Comparison of ENCODE assay signal across 8 cellular contexts in the genomic region with DNA sequence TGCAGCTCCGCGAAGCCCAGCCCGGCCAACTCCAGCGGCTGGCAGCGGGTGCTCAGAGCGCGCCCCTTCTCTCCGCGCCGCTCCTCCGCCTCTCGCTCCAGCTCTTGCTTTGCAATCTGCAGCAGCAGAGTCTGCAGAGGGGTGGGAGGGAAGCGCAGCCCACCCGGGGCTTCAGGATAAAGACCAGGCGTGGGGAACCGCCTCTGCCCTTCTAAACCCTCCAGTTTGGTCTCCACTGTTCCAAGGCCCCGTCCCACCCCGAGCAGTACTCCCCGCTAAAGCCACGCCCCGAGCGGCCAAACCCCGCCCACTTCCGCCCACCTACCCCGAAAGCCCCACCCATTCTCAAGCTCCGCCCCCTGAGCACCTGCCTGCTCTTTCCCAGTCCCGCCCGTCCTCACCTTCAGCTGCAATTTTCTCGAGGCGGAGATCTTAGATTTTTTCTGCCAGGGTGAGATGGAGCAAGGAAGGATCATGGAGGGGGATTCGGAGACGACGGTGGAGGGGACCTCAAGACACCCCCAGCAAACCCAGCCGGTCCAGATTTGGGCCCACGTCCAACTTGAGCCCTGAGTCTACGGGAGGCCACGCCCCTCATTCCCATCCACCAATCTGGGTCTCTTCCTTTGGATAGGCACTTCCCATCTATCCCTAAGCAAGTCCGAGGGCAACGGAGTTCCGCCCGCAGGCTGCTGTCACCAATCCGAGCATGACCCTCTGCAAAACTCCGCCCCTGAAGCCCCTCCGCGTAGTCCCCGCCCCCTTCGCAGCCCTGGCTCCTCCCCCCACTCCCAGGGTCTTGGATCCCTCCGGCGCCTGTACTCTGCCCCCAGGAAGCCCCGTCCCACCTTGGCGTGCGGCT. TPM values are rescaled to one million over a fixed set of nuclear protein-coding genes. Genes with fewer than 3 reads are reported as not detected.
DNase-seq lines count a peak whose midpoint lies in the region; ATAC-seq and TF ChIP-seq lines count a peak whose summit lies in the region.

No MANE protein-coding gene starts in this region.

- ATAC-seq in HG03025 (IDR thresholded peaks at IDR 0.05; ENCODE audit: low FRiP score, unreplicated experiment) (no peak), HG02840 (IDR thresholded peaks at IDR 0.05; ENCODE audit: low FRiP score, unreplicated experiment) (no peak)

- POLR2A ChIA-PET in AG04450 (lab: Yijun Ruan, JAX) (interaction anchor here (0.6 kb wide), 1 partner anchor 136 kb away, joined by 3 read pairs; no protein-coding TSS in a partner anchor), HEK293T (lab: Yijun Ruan, JAX) (interaction anchor here (1.4 kb wide), 1 partner anchor 10 kb away, joined by 4 read pairs; no protein-coding TSS in a partner anchor)

- peak overlapping the region; percentile 80 to 85 (median 85) for H3K4me3 Mint-ChIP-seq in nephron
- H3K4me3 Mint-ChIP-seq in activated T-helper 2 cell treated with anti-CD3 and anti-CD28 coated beads, Interferon-gamma antibody, Interleukin-2, Interleukin-4, amounts not matched to agents 10 μg/mL and 5 μg/mL and 100 μg/mL, durations not matched to agents 14 hours and 24 hours and 36 hours (ENCODE audit: low read depth), result no peak overlapping the region

- H3K9me3 ChIP-seq in AG04450 (ENCODE audit: control insufficient read depth, insufficient read depth, low read length), result peaks cover 20% of the 10 kb centered on the region; the same call in 1 of the 2 replicates

- peaks cover 1% of the 10 kb centered on the region for H3K36me3 Mint-ChIP-seq in nephron (ENCODE audit: low read depth)
- peaks cover 4% of the 10 kb centered on the region for H3K36me3 Mint-ChIP-seq in activated T-helper 2 cell treated with anti-CD3 and anti-CD28 coated beads, Interferon-gamma antibody, Interleukin-2, Interleukin-4, amounts not matched to agents 10 μg/mL and 5 μg/mL and 100 μg/mL, durations not matched to agents 14 hours and 24 hours and 36 hours (ENCODE audit: low read depth)

- H3K27ac ChIP-seq in AG04450 (ENCODE audit: low read depth, low read length), result no peak overlapping the region

- TF ChIP-seq CTCF in AG04450 (IDR thresholded peaks at IDR 0.05; ENCODE audit: low read depth, low read length) (no peak), nephron (IDR thresholded peaks at IDR 0.05; ENCODE audit: unreplicated experiment in 3 of 3) (no peak)

- H3K27ac Mint-ChIP-seq in nephron, result peak overlapping the region in 2 of 3 experiments; percentile 13 to 69
- H3K27ac Mint-ChIP-seq in activated T-helper 2 cell treated with anti-CD3 and anti-CD28 coated beads, Interferon-gamma antibody, Interleukin-2, Interleukin-4, amounts not matched to agents 10 μg/mL and 5 μg/mL and 100 μg/mL, durations not matched to agents 14 hours and 24 hours and 36 hours, result no peak overlapping the region

- no peak for DNase-seq in AG04450 (ENCODE audit: low read depth, low spot score)
- DNase-seq in HEK293T (ENCODE audit: extremely low spot score), result peak; percentile 88
- DNase-seq in RPMI8226, result peak; percentile 68
- DNase-seq in epidermal melanocyte (ENCODE audit: insufficient read length, low spot score), result peak; percentile 79
- DNase-seq in activated T-helper 2 cell treated with anti-CD3 and anti-CD28 coated beads, Interferon-gamma antibody, Interleukin-2, Interleukin-4, amounts not matched to agents 10 μg/mL and 5 μg/mL and 100 μg/mL, durations not matched to agents 14 hours and 24 hours and 36 hours (ENCODE audit: low spot score), result no peak

- intact Hi-C loops in activated T-helper 2 cell treated with anti-CD3 and anti-CD28 coated beads, Interferon-gamma antibody, Interleukin-2, Interleukin-4, amounts not matched to agents 10 μg/mL and 5 μg/mL and 100 μg/mL, durations not matched to agents 14 hours and 24 hours and 36 hours (cut with micrococcal nuclease), result no loop called here

- H3K27me3 Mint-ChIP-seq in nephron (ENCODE audit: low read depth), result peaks cover 27% of the 10 kb centered on the region
- H3K27me3 Mint-ChIP-seq in activated T-helper 2 cell treated with anti-CD3 and anti-CD28 coated beads, Interferon-gamma antibody, Interleukin-2, Interleukin-4, amounts not matched to agents 10 μg/mL and 5 μg/mL and 100 μg/mL, durations not matched to agents 14 hours and 24 hours and 36 hours (ENCODE audit: low read depth), result peaks cover 18% of the 10 kb centered on the region

- peaks cover 31% of the 10 kb centered on the region for H3K4me1 Mint-ChIP-seq in nephron
- peaks cover 11% of the 10 kb centered on the region for H3K4me1 Mint-ChIP-seq in activated T-helper 2 cell treated with anti-CD3 and anti-CD28 coated beads, Interferon-gamma antibody, Interleukin-2, Interleukin-4, amounts not matched to agents 10 μg/mL and 5 μg/mL and 100 μg/mL, durations not matched to agents 14 hours and 24 hours and 36 hours (ENCODE audit: low read depth)

- H3K27me3 ChIP-seq in AG04450 (ENCODE audit: control insufficient read depth, insufficient read depth, low read length), result peaks cover 28% of the 10 kb centered on the region

- 0 out of 2 replicates have a peak overlapping the region, but pooled peaks have one; percentile 10 for H3K4me3 ChIP-seq in AG04450 (ENCODE audit: low read depth, low read length)

- CTCF ChIA-PET in AG04450 (lab: Charles Lee), result no interaction called here
- CTCF ChIA-PET in HEK293T (lab: Yijun Ruan, JAX), result interaction anchor here (0.9 kb wide), 1 partner anchor 68 kb away, joined by 3 read pairs; no protein-coding TSS in a partner anchor

- H3K9me3 Mint-ChIP-seq in nephron, result no peaks in the 10 kb centered on the region
- H3K9me3 Mint-ChIP-seq in activated T-helper 2 cell treated with anti-CD3 and anti-CD28 coated beads, Interferon-gamma antibody, Interleukin-2, Interleukin-4, amounts not matched to agents 10 μg/mL and 5 μg/mL and 100 μg/mL, durations not matched to agents 14 hours and 24 hours and 36 hours, result peaks cover 17% of the 10 kb centered on the region

TF ChIP-seq in HEK293T, 16 proteins besides CTCF, POLR2A, EP300 and RAD21:
- TF ChIP-seq LEF1 (IDR thresholded peaks at IDR 0.05; ENCODE audit: borderline replicate concordance) (no peak), TARDBP (IDR thresholded peaks at IDR 0.05) (no peak), L3MBTL2 (conservative IDR thresholded peaks at IDR 0.05) (peak; percentile 76), BHLHE40 (IDR thresholded peaks at IDR 0.05; ENCODE audit: borderline replicate concordance) (no peak), FOXK2 (IDR thresholded peaks at IDR 0.05) (no peak), ELF4 (IDR thresholded peaks at IDR 0.05) (no peak), NFRKB (IDR thresholded peaks at IDR 0.05) (no peak)
- TF ChIP-seq, protein P1, sequence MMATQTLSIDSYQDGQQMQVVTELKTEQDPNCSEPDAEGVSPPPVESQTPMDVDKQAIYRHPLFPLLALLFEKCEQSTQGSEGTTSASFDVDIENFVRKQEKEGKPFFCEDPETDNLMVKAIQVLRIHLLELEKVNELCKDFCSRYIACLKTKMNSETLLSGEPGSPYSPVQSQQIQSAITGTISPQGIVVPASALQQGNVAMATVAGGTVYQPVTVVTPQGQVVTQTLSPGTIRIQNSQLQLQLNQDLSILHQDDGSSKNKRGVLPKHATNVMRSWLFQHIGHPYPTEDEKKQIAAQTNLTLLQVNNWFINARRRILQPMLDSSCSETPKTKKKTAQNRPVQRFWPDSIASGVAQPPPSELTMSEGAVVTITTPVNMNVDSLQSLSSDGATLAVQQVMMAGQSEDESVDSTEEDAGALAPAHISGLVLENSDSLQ (IDR thresholded peaks at IDR 0.05), result peak; percentile 81

RNA-seq across cellular contexts. Expression of a gene that starts 1.1 kb away (rescaled TPM):
- polyA plus RNA-seq in AG04450 (2011; rRNA removed), result 0.20 and 0.21 TPM in 2 replicates
- polyA minus RNA-seq in AG04450 (2011; rRNA and poly(A)+ RNA removed), result 0.61 TPM in 1 of 2 replicates, not detected in the other
- total RNA-seq in activated T-helper 2 cell treated with anti-CD3 and anti-CD28 coated beads, Interferon-gamma antibody, Interleukin-2, Interleukin-4, amounts not matched to agents 10 μg/mL and 5 μg/mL and 100 μg/mL, durations not matched to agents 14 hours and 24 hours and 36 hours, result not detected in 2 replicates

RNA-seq across cellular contexts. Expression of a gene that starts 7.4 kb away (rescaled TPM):
- 2.8 and 3.3 TPM in 2 replicates for polyA plus RNA-seq in AG04450 (2011; rRNA removed)
- 0.87 and 0.92 TPM in 2 replicates for polyA minus RNA-seq in AG04450 (2011; rRNA and poly(A)+ RNA removed)
- 0.27 and 1.3 TPM in 2 replicates for total RNA-seq in activated T-helper 2 cell treated with anti-CD3 and anti-CD28 coated beads, Interferon-gamma antibody, Interleukin-2, Interleukin-4, amounts not matched to agents 10 μg/mL and 5 μg/mL and 100 μg/mL, durations not matched to agents 14 hours and 24 hours and 36 hours

RNA-seq across cellular contexts. Expression of a gene that starts 10.0 kb away (rescaled TPM):
- 0.21 TPM in 1 of 2 replicates, not detected in the other for polyA plus RNA-seq in AG04450 (2011; rRNA removed)
- 0.32 TPM in 1 of 2 replicates, not detected in the other for polyA minus RNA-seq in AG04450 (2011; rRNA and poly(A)+ RNA removed)
- total RNA-seq in activated T-helper 2 cell treated with anti-CD3 and anti-CD28 coated beads, Interferon-gamma antibody, Interleukin-2, Interleukin-4, amounts not matched to agents 10 μg/mL and 5 μg/mL and 100 μg/mL, durations not matched to agents 14 hours and 24 hours and 36 hours, result 0.23 and 0.27 TPM in 2 replicates

RNA-seq across cellular contexts. Expression of a gene that starts 23.7 kb away (rescaled TPM):
- 0.06 and 0.15 TPM in 2 replicates for polyA plus RNA-seq in AG04450 (2011; rRNA removed)
- polyA minus RNA-seq in AG04450 (2011; rRNA and poly(A)+ RNA removed), result 0.41 TPM in 1 of 2 replicates, not detected in the other
- total RNA-seq in activated T-helper 2 cell treated with anti-CD3 and anti-CD28 coated beads, Interferon-gamma antibody, Interleukin-2, Interleukin-4, amounts not matched to agents 10 μg/mL and 5 μg/mL and 100 μg/mL, durations not matched to agents 14 hours and 24 hours and 36 hours, result 0.23 TPM in 1 of 2 replicates, not detected in the other

RNA-seq across cellular contexts. Expression of a gene that starts 39.0 kb away (rescaled TPM):
- 24.2 and 30.0 TPM in 2 replicates for polyA plus RNA-seq in AG04450 (2011; rRNA removed)
- polyA minus RNA-seq in AG04450 (2011; rRNA and poly(A)+ RNA removed), result 20.9 and 28.2 TPM in 2 replicates
- total RNA-seq in activated T-helper 2 cell treated with anti-CD3 and anti-CD28 coated beads, Interferon-gamma antibody, Interleukin-2, Interleukin-4, amounts not matched to agents 10 μg/mL and 5 μg/mL and 100 μg/mL, durations not matched to agents 14 hours and 24 hours and 36 hours, result 104 and 108 TPM in 2 replicates

Comparison
In these comparisons a context has a peak if more than half of its experiments do, and no peak if none do; other contexts are left out.
1. DNase-seq: peak in HEK293T (single experiment), RPMI8226 (single experiment) and epidermal melanocyte (single experiment); none in AG04450 (single experiment) and activated T-helper 2 cell treated with anti-CD3 and anti-CD28 coated beads, Interferon-gamma antibody, Interleukin-2, Interleukin-4, amounts not matched to agents 10 μg/mL and 5 μg/mL and 100 μg/mL, durations not matched to agents 14 hours and 24 hours and 36 hours (single experiment).